9 cellular contexts compared by ENCODE assay signal in genomic region chr12:122106891-122107660, GRCh38. TPM values are rescaled to one million over a fixed set of nuclear protein-coding genes. Genes with fewer than 3 reads are reported as not detected.
DNase-seq lines count a peak whose midpoint lies in the region; ATAC-seq and TF ChIP-seq lines count a peak whose summit lies in the region.
"Had no signal": no experiment of that assay in that cellular context is flagged by ENCODE, and none has a peak within 500 bp of the region (broad histone marks: within the 10 kb centered on the region; RNA-seq: fewer than 3 reads in every experiment).

No MANE protein-coding gene starts in this region.

- H3K36me3 ChIP-seq in right atrium auricular region (no peaks in the 10 kb centered on the region), transverse colon (no peaks in the 10 kb centered on the region), prostate gland (no peaks in the 10 kb centered on the region)

- ATAC-seq in Right ventricle myocardium inferior, result peak; percentile 83
- no peak for ATAC-seq in activated B cell treated with CpG ODN at 0.5 μM for 24 hours (ENCODE audit: low read depth)
- peak; percentile 91 for ATAC-seq in left ventricle myocardium superior

- CTCF ChIA-PET in activated B cell treated with CpG ODN at 0.5 μM for 24 hours (lab: Charles Lee), result interaction anchor here (0.7 to 2.7 kb wide), 5 partner anchors 14 to 52 kb away, joined by 3 to 7 read pairs (median 3); no protein-coding TSS in a partner anchor

- in situ Hi-C loops in transverse colon (cut with MboI; ENCODE audit: low pct_ligation_motif_present in 1 of 4, low pct_unique_long_range_greater_than_20kb in 1 of 4, low sequenced_read_pairs in 3 of 4), result no loop called here

- H3K27me3 ChIP-seq in right atrium auricular region, result no peaks in the 10 kb centered on the region
- H3K27me3 ChIP-seq in transverse colon, result no peaks in the 10 kb centered on the region
- H3K27me3 ChIP-seq in prostate gland (replicated peaks; ENCODE audit: insufficient read depth), result no peaks in the 10 kb centered on the region
- H3K27me3 ChIP-seq: MG63 had no signal

- H3K4me1 ChIP-seq in right atrium auricular region (peaks cover 0 to 59% of the 10 kb centered on the region in 2 donors), transverse colon (peaks cover 60 to 98% (median 88%) of the 10 kb centered on the region in 4 donors), prostate gland (replicated peaks) (peaks cover 4% of the 10 kb centered on the region)

- H3K27me3 Mint-ChIP-seq in activated B cell treated with CpG ODN at 0.5 μM for 24 hours, result no peaks in the 10 kb centered on the region

- H3K36me3 Mint-ChIP-seq in activated B cell treated with CpG ODN at 0.5 μM for 24 hours (ENCODE audit: low read depth), result no peaks in the 10 kb centered on the region

- H3K9me3 Mint-ChIP-seq in activated B cell treated with CpG ODN at 0.5 μM for 24 hours, result no peaks in the 10 kb centered on the region

- peak overlapping the region in 1 of 2 donors; percentile 0 for H3K27ac ChIP-seq in right atrium auricular region
- H3K27ac ChIP-seq in transverse colon, result peak overlapping the region; percentile 84 to 94 (median 88)
- no peak overlapping the region for H3K27ac ChIP-seq in prostate gland

- DNase-seq in Right ventricle myocardium inferior (ENCODE audit: missing footprints), result no peak
- no peak for DNase-seq in right atrium auricular region (ENCODE audit: low spot score)
- no peak for DNase-seq in activated B cell treated with CpG ODN at 0.5 μM for 24 hours
- DNase-seq in left ventricle myocardium superior, result peak; percentile 79
- DNase-seq in transverse colon, result peak; percentile 81
- DNase-seq in effector CD4-positive, alpha-beta T cell, result no peak
- DNase-seq in prostate gland (ENCODE audit: low spot score), result no peak
- DNase-seq in activated CD8-positive, alpha-beta memory T cell treated with anti-CD3 and anti-CD28 coated beads, Interleukin-2, amount 50 U/mL, for 48 hours, result no peak
- DNase-seq: MG63 had no signal

- 39% methylated on average over 13 of the region's 13 CpGs; no CpG with 5 or more reads in 1 of the 2 donors for WGBS in transverse colon (ENCODE audit: low coverage in 1 of 2), 2 donors
- WGBS in prostate gland, result 78% methylated on average over 13 of the region's 13 CpGs

- H3K4me1 Mint-ChIP-seq in activated B cell treated with CpG ODN at 0.5 μM for 24 hours, result peaks cover 50% of the 10 kb centered on the region

- H3K4me3 ChIP-seq in right atrium auricular region (no peak overlapping the region), transverse colon (no peak overlapping the region), prostate gland (no peak overlapping the region)
- H3K4me3 ChIP-seq: MG63 had no signal

- POLR2A ChIA-PET in activated B cell treated with CpG ODN at 0.5 μM for 24 hours (lab: Charles Lee), result interaction anchor here (1.0 kb wide), 1 partner anchor 30 kb away, joined by 3 read pairs; no protein-coding TSS in a partner anchor

- no peak for TF ChIP-seq EP300 in transverse colon (IDR thresholded peaks at IDR 0.05; ENCODE audit: low read depth)

- intact Hi-C loops in Right ventricle myocardium inferior (cut with DNase I), result loop anchor here (5.0 kb wide), 1 partner anchor 45 kb away; no protein-coding TSS in a partner anchor
- intact Hi-C loops in activated B cell treated with CpG ODN at 0.5 μM for 24 hours (cut with micrococcal nuclease), result loop anchor here (5.0 kb wide), 1 partner anchor 40 kb away; no protein-coding TSS in a partner anchor
- intact Hi-C loops in left ventricle myocardium superior (cut with micrococcal nuclease), result no loop called here
- intact Hi-C loops in transverse colon (cut with DNase I; ENCODE audit: low total_unique reads), result no loop called here
- intact Hi-C loops in prostate gland (cut with DNase I), result no loop called here

- no peak for TF ChIP-seq CTCF in right atrium auricular region (IDR thresholded peaks at IDR 0.05)
- TF ChIP-seq CTCF in activated B cell treated with CpG ODN at 0.5 μM for 24 hours (IDR thresholded peaks at IDR 0.05), result no peak
- no peak for TF ChIP-seq CTCF in transverse colon (IDR thresholded peaks at IDR 0.05)
- TF ChIP-seq CTCF in prostate gland (IDR thresholded peaks at IDR 0.05), result no peak

- no peak overlapping the region for H3K27ac Mint-ChIP-seq in activated B cell treated with CpG ODN at 0.5 μM for 24 hours

- no peak for TF ChIP-seq POLR2A in transverse colon (IDR thresholded peaks at IDR 0.05)
- no peak for TF ChIP-seq POLR2A in prostate gland (IDR thresholded peaks at IDR 0.05)

- H3K4me3 Mint-ChIP-seq in activated B cell treated with CpG ODN at 0.5 μM for 24 hours, result peak overlapping the region; percentile 3

- H3K9me3 ChIP-seq in right atrium auricular region, result no peaks in the 10 kb centered on the region
- H3K9me3 ChIP-seq in transverse colon, result no peaks in the 10 kb centered on the region
- no peaks in the 10 kb centered on the region for H3K9me3 ChIP-seq in prostate gland
- H3K9me3 ChIP-seq: MG63 had no signal

RNA-seq across cellular contexts. Expression of gene MLXIP, which starts 28.5 kb away (rescaled TPM):
- 25.7 TPM for total RNA-seq in Right ventricle myocardium inferior
- total RNA-seq in right atrium auricular region, result 10 to 100 TPM; 14.2 to 24.1 TPM
- total RNA-seq in activated B cell treated with CpG ODN at 0.5 μM for 24 hours, result 26.7 and 33.7 TPM in 2 replicates
- total RNA-seq in left ventricle myocardium superior, result 30.2 TPM
- 100 to 1,000 TPM in 3 of 4 donors, 10 to 100 TPM in 1; 99.5 to 302 (median 151) TPM for total RNA-seq in transverse colon
- total RNA-seq in prostate gland, result 10 to 100 TPM; 13.1 to 57.7 TPM

Comparison
In these comparisons a context has a peak if more than half of its experiments do, and no peak if none do; other contexts are left out.
1. DNase-seq: peak in left ventricle myocardium superior (single experiment) and transverse colon (single experiment); none in Right ventricle myocardium inferior (single experiment), right atrium auricular region (single experiment), activated B cell treated with CpG ODN at 0.5 μM for 24 hours (single experiment), effector CD4-positive, alpha-beta T cell (single experiment), prostate gland (single experiment) and activated CD8-positive, alpha-beta memory T cell treated with anti-CD3 and anti-CD28 coated beads, Interleukin-2, amount 50 U/mL, for 48 hours (single experiment).
2. intact Hi-C loops: an anchor here in Right ventricle myocardium inferior (5.0 kb wide) and activated B cell treated with CpG ODN at 0.5 μM for 24 hours (5.0 kb wide); none called in left ventricle myocardium superior, transverse colon and prostate gland.
3. H3K27ac ChIP-seq: peak in transverse colon (4 of 4); none in prostate gland (0 of 2).